In genomic region chr3:53805463-53806159, GRCh38 we compare ENCODE assay signal across 1 cellular context.
TF ChIP-seq lines count a peak whose summit lies in the region.

No MANE protein-coding gene starts in this region.

TF ChIP-seq in HEK293, 187 proteins besides CTCF, POLR2A, EP300 and RAD21:
- peak; percentile 92 for TF ChIP-seq ZFHX2 (tag by site-specific recombination; conservative IDR thresholded peaks at IDR 0.05)
- no peak for TF ChIP-seq ZNF596 (tag by site-specific recombination; IDR thresholded peaks at IDR 0.05)
- peak; percentile 96 for TF ChIP-seq EGR2 (tag by site-specific recombination; IDR thresholded peaks at IDR 0.05; ENCODE audit: low read depth)
